In genomic region chr19:12939908-12940533, GRCh38 we compare ENCODE assay signal across 8 cellular contexts. TPM values are rescaled to one million over a fixed set of nuclear protein-coding genes. Genes with fewer than 3 reads are reported as not detected.
DNase-seq lines count a peak whose midpoint lies in the region; ATAC-seq and TF ChIP-seq lines count a peak whose summit lies in the region.

No MANE protein-coding gene starts in this region.

- H3K9me3 ChIP-seq in A673 (ENCODE audit: low read depth, low read length, poor library complexity, severe bottlenecking) (no peaks in the 10 kb centered on the region), HUES6 (ENCODE audit: control insufficient read depth, insufficient read depth, low read depth, low read length) (no peaks in the 10 kb centered on the region), mammary epithelial cell (replicated peaks; ENCODE audit: insufficient read depth, low read length) (no peaks in the 10 kb centered on the region), mucosa of rectum (ENCODE audit: control insufficient read depth in 2 of 2, low read length in 2 of 2) (no peaks in the 10 kb centered on the region)

- H4K20me1 ChIP-seq in mammary epithelial cell (ENCODE audit: insufficient read depth, low read length): no peaks in the 10 kb centered on the region

- POLR2A ChIA-PET in A673 (lab: Charles Lee; ENCODE audit: low non-redundant PET): no interaction called here

- dilution Hi-C loops in mammary epithelial cell (cut with HindIII; ENCODE audit: low sequenced_read_pairs): no loop called here

- H3K79me2 ChIP-seq in mammary epithelial cell (ENCODE audit: insufficient read depth, low read length): peaks cover 52% of the 10 kb centered on the region

- H3K27me3 ChIP-seq in A673 (replicated peaks; ENCODE audit: insufficient read depth, low read depth, low read length, poor library complexity) (no peaks in the 10 kb centered on the region), HUES6 (ENCODE audit: control insufficient read depth, insufficient read depth, low read length) (no peaks in the 10 kb centered on the region), mammary epithelial cell (ENCODE audit: insufficient read depth, low read length) (no peaks in the 10 kb centered on the region), mucosa of rectum (ENCODE audit: control insufficient read depth in 2 of 2, insufficient read depth in 2 of 2, low read length in 2 of 2) (no peaks in the 10 kb centered on the region)

- H3K4me1 ChIP-seq in A673 (ENCODE audit: insufficient read depth, low read length, poor library complexity, severe bottlenecking) (peaks cover 32% of the 10 kb centered on the region), HUES6 (ENCODE audit: control insufficient read depth, insufficient read depth, low read length) (peaks cover 20% of the 10 kb centered on the region), mammary epithelial cell (ENCODE audit: insufficient read depth, low read length) (peaks cover 35% of the 10 kb centered on the region), mucosa of rectum (ENCODE audit: control insufficient read depth in 2 of 2, insufficient read depth in 2 of 2, low read length in 2 of 2) (peaks cover 25 to 31% of the 10 kb centered on the region in 2 donors)

- ATAC-seq in HG02588 (IDR thresholded peaks at IDR 0.05; ENCODE audit: unreplicated experiment): no peak

- BruUV-seq in A673 (replicated peaks; lab: Mats Ljungman, UMichigan) (no TSS peak), mammary epithelial cell (replicated peaks; lab: Mats Ljungman, UMichigan) (TSS peak; percentile 69)

- TF ChIP-seq CTCF in A673 (conservative IDR thresholded peaks at IDR 0.05; ENCODE audit: low read depth, low read length) (no peak), mammary epithelial cell (conservative IDR thresholded peaks at IDR 0.05 in 1 of 2, IDR thresholded peaks at IDR 0.05 in 1 of 2; ENCODE audit: extremely low read depth in 1 of 2, insufficient read depth in 1 of 2, low read depth in 1 of 2, low read length in 2 of 2) (no peak)

- intact Hi-C loops in A673 (cut with micrococcal nuclease; ENCODE audit: unreplicated experiment) (no loop called here), mammary epithelial cell (cut with micrococcal nuclease) (loop anchor here (2.0 to 5.0 kb wide), 2 partner anchors 49 to 218 kb away; partner anchors contain the start of genes GCDH and TNPO2)

- H3K4me3 ChIP-seq in A673 (ENCODE audit: low read depth, low read length, poor library complexity, severe bottlenecking) (peak overlapping the region; percentile 91), HUES6 (ENCODE audit: low read depth, low read length) (peak overlapping the region; percentile 85), mammary epithelial cell (replicated peaks in 1 of 3; ENCODE audit: insufficient read depth in 1 of 3, low read depth in 2 of 3, low read length in 3 of 3) (peak overlapping the region; percentile 82 to 99 (median 98)), mucosa of rectum (ENCODE audit: low read length in 2 of 2) (peak overlapping the region; percentile 87 to 98)

- H2AFZ ChIP-seq in mammary epithelial cell (ENCODE audit: low read depth, low read length): no peak overlapping the region

- WGBS in mammary epithelial cell (ENCODE audit: low coverage, missing lambda C conversion rate): 21% methylated on average over 12 of the region's 12 CpGs

- H3K9ac ChIP-seq in HUES6 (ENCODE audit: low read length) (peak overlapping the region; percentile 94), mammary epithelial cell (ENCODE audit: insufficient read depth, low read length) (peak overlapping the region; percentile 94), mucosa of rectum (ENCODE audit: low read depth in 1 of 2, low read length in 2 of 2) (peak overlapping the region; percentile 95 to 97)

- H3K36me3 ChIP-seq in A673 (ENCODE audit: insufficient read depth, low read length, poor library complexity, severe bottlenecking): peaks cover 63% of the 10 kb centered on the region
- peaks cover 60% of the 10 kb centered on the region for H3K36me3 ChIP-seq in HUES6 (ENCODE audit: control insufficient read depth, insufficient read depth, low read length)
- H3K36me3 ChIP-seq in mammary epithelial cell (ENCODE audit: insufficient read depth, low read length): peaks cover 35% of the 10 kb centered on the region
- H3K36me3 ChIP-seq in mucosa of rectum (ENCODE audit: control insufficient read depth in 2 of 2, insufficient read depth in 2 of 2, low read length in 2 of 2): peaks cover 36 to 43% of the 10 kb centered on the region in 2 donors

- peak overlapping the region; percentile 89 for H3K4me2 ChIP-seq in mammary epithelial cell (ENCODE audit: insufficient read depth, low read depth, low read length)

- DNase-seq in A673 (ENCODE audit: low spot score) (no peak), mammary epithelial cell (no peak), cortex of kidney (lab: John Stamatoyannopoulos, UW) (no peak), G401 (ENCODE audit: low spot score) (no peak)
- no peak for DNase-seq in effector CD8-positive, alpha-beta T cell (lab: John Stamatoyannopoulos, UW)

- in situ Hi-C loops in mammary epithelial cell (cut with MboI; ENCODE audit: low sequenced_read_pairs in 2 of 2) (no loop called here), G401 (cut with HindIII; ENCODE audit: low sequenced_read_pairs) (no loop called here)

- CTCF ChIA-PET in A673 (lab: Charles Lee): no interaction called here
- CTCF ChIA-PET in mammary epithelial cell (lab: Charles Lee; ENCODE audit: low non-redundant PET): no interaction called here

- H3K27ac ChIP-seq in A673 (ENCODE audit: low read depth, low read length, poor library complexity, severe bottlenecking): peak overlapping the region; percentile 95
- no peak overlapping the region for H3K27ac ChIP-seq in HUES6 (ENCODE audit: low read depth, low read length)
- peak overlapping the region; percentile 78 for H3K27ac ChIP-seq in mammary epithelial cell (ENCODE audit: insufficient read depth, low read depth, low read length)
- H3K27ac ChIP-seq in mucosa of rectum (ENCODE audit: low read depth in 2 of 2, low read length in 2 of 2): no peak overlapping the region

RNA-seq across cellular contexts. Expression of gene CALR, which starts 1.6 kb away (rescaled TPM):
- total RNA-seq in A673 (2021) (994 and 1,019 TPM in 2 replicates), mammary epithelial cell (1,000 to 10,000 TPM; 1,117 to 1,135 TPM)
- polyA plus RNA-seq in mammary epithelial cell: 1,343 TPM
- polyA minus RNA-seq in mammary epithelial cell: 1,452 TPM
- total RNA-seq in G401 (2014; rRNA removed; shearing (Covaris generic)): 1,471 and 1,755 TPM in 2 replicates

RNA-seq across cellular contexts. Expression of gene RAD23A, which starts 5.6 kb away (rescaled TPM):
- total RNA-seq in A673 (2021) (183 and 186 TPM in 2 replicates), mammary epithelial cell (100 to 1,000 TPM; 101 to 123 TPM)
- polyA plus RNA-seq in mammary epithelial cell: 95.0 TPM
- 148 TPM for polyA minus RNA-seq in mammary epithelial cell
- total RNA-seq in G401 (2014; rRNA removed; shearing (Covaris generic)): 76.4 and 88.8 TPM in 2 replicates

RNA-seq across cellular contexts. Expression of gene FARSA, which starts 6.5 kb away (rescaled TPM):
- total RNA-seq in A673 (2021): 150 and 162 TPM in 2 replicates
- 10 to 100 TPM; 46.0 to 99.9 TPM for total RNA-seq in mammary epithelial cell
- polyA plus RNA-seq in mammary epithelial cell: 67.8 TPM
- 74.4 TPM for polyA minus RNA-seq in mammary epithelial cell
- total RNA-seq in G401 (2014; rRNA removed; shearing (Covaris generic)): 142 and 150 TPM in 2 replicates

RNA-seq across cellular contexts. Expression of gene GADD45GIP1, which starts 17.0 kb away (rescaled TPM):
- total RNA-seq in A673 (2021) (61.1 and 67.5 TPM in 2 replicates), mammary epithelial cell (10 to 100 TPM; 11.5 to 34.5 TPM)
- 35.6 TPM for polyA plus RNA-seq in mammary epithelial cell
- 13.5 TPM for polyA minus RNA-seq in mammary epithelial cell
- 79.7 and 124 TPM in 2 replicates for total RNA-seq in G401 (2014; rRNA removed; shearing (Covaris generic))

RNA-seq across cellular contexts. Expression of gene SYCE2, which starts 20.9 kb away (rescaled TPM):
- total RNA-seq in A673 (2021) (0.71 and 1.8 TPM in 2 replicates), mammary epithelial cell (not detected)
- polyA plus RNA-seq in mammary epithelial cell: 0.32 TPM
- not detected for polyA minus RNA-seq in mammary epithelial cell
- 0.17 and 0.31 TPM in 2 replicates for total RNA-seq in G401 (2014; rRNA removed; shearing (Covaris generic))

Comparison
In these comparisons a context has a peak if more than half of its experiments do, and no peak if none do; other contexts are left out.
1. H3K27ac ChIP-seq: peak in A673 (single experiment) and mammary epithelial cell (single experiment); none in HUES6 (single experiment) and mucosa of rectum (0 of 2).
2. Peak in every context shown above with its lines, with median percentiles within 50 percentile points of each other: H3K4me3 ChIP-seq and H3K9ac ChIP-seq.